15 cellular contexts compared by ENCODE assay signal in the genomic region with DNA sequence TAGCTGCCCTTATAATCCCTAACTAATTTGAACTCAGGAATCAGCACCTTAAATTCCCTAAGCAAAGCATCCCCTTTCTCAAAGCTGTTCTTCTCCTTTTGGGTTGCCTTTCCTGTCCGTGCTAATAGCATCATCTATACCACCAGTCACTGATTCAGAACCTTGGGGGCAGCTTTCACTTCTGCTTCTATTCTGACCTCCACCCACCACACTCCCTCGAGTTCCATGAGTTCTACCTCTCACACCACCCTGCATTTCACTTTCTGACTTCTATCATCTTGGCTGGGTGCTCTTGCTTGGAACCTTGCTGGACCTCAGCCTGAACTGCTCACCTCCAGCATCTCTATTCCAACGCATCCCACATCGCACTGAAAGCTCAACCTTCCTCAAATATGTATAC. TPM values are rescaled to one million over a fixed set of nuclear protein-coding genes. Genes with fewer than 3 reads are reported as not detected.
DNase-seq lines count a peak whose midpoint lies in the region; ATAC-seq and TF ChIP-seq lines count a peak whose summit lies in the region.
"Had no signal": no experiment of that assay in that cellular context is flagged by ENCODE, and none has a peak within 500 bp of the region (broad histone marks: within the 10 kb centered on the region; RNA-seq: fewer than 3 reads in every experiment).

No MANE protein-coding gene starts in this region.

- TF ChIP-seq POLR2A in body of pancreas (IDR thresholded peaks at IDR 0.05), result no peak

- H3K27me3 ChIP-seq in body of pancreas, result no peaks in the 10 kb centered on the region

- intact Hi-C loops in body of pancreas (cut with DNase I), result no loop called here

- no peaks in the 10 kb centered on the region for H3K9me3 ChIP-seq in body of pancreas

- no peak overlapping the region for H3K27ac ChIP-seq in body of pancreas

- peak; percentile 8 for DNase-seq in NAMALWA (ENCODE audit: low spot score)
- no peak for DNase-seq in body of pancreas
- no peak for DNase-seq in HuH-7.5 (ENCODE audit: low spot score)
- DNase-seq in SIG-M5 (lab: John Stamatoyannopoulos, UW), result no peak
- no peak for DNase-seq in GOT3 (lab: John Stamatoyannopoulos, UW)
- DNase-seq: activated B cell treated with CpG ODN at 0.5 μM for 24 hours; CD4-positive, alpha-beta T cell; islet precursor cell; NCI-H2029; small intestine; stimulated activated CD8-positive, alpha-beta memory T cell treated with anti-CD3 and anti-CD28 coated beads, Interleukin-4, amount 100 ng/mL, for 48 hours had no signal

- 72 to 75% methylated on average over 4 of the region's 4 CpGs for WGBS in body of pancreas, 2 donors

- no peaks in the 10 kb centered on the region for H3K36me3 ChIP-seq in body of pancreas (replicated peaks in 1 of 2; ENCODE audit: insufficient read depth in 1 of 2, low read depth in 2 of 2)

- no peak for TF ChIP-seq CTCF in body of pancreas (IDR thresholded peaks at IDR 0.05)

- no peak overlapping the region for H3K4me3 ChIP-seq in body of pancreas

- H3K4me1 ChIP-seq in body of pancreas, result no peaks in the 10 kb centered on the region

- ATAC-seq in GM18519 (IDR thresholded peaks at IDR 0.05; ENCODE audit: low FRiP score, unreplicated experiment), result peak; percentile 99
- ATAC-seq in GM21367 (IDR thresholded peaks at IDR 0.05; ENCODE audit: unreplicated experiment), result peak; percentile 100
- peak; percentile 100 for ATAC-seq in HG02973 (IDR thresholded peaks at IDR 0.05; ENCODE audit: unreplicated experiment)
- no peak for ATAC-seq in body of pancreas
- ATAC-seq: Panc1 had no signal

RNA-seq across cellular contexts. Expression of gene KCNMB2, which starts 55.4 kb away (rescaled TPM):
- 1 to 10 TPM in 1 of 2 donors, not detected in 1; 2.3 TPM for total RNA-seq in body of pancreas
- total RNA-seq: activated B cell treated with CpG ODN at 0.5 μM for 24 hours; CD4-positive, alpha-beta T cell had no signal
